ENCODE assay signal across 8 cellular contexts in the genomic region with DNA sequence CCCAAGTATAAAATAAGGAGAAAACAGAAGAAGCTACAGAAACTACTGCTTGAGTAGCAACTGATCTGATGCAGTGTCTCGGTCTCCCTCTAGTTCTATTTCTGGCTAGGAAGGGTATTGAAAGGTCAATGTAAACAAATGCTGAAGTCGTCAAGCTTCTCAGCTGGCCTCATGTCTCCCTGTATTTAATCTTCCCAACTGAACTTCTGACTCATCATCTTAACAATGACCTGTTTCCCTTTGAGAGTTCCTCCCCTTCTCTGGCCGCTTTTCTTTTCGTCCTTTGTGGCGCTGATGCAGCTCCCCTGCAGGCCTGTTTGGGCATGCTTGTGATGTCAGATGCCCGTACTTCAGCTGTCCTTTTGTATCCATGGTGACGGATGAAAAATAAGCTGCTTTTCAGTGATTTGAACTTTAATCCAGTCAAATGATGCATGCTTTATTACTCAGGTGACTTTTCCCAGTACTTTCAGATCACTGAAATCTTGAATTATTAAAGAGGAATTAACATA. TPM values are rescaled to one million over a fixed set of nuclear protein-coding genes. Genes with fewer than 3 reads are reported as not detected.
DNase-seq lines count a peak whose midpoint lies in the region; ATAC-seq, FAIRE-seq and TF ChIP-seq lines count a peak whose summit lies in the region.

No MANE protein-coding gene starts in this region.

- H3K36me3 Mint-ChIP-seq in Caco-2 (ENCODE audit: insufficient read depth, unreplicated experiment) (peaks cover 19% of the 10 kb centered on the region), astrocyte (ENCODE audit: low read depth, unreplicated experiment) (peaks cover 13% of the 10 kb centered on the region)

- no peak overlapping the region for H3K4me3 ChIP-seq in Caco-2 (ENCODE audit: low read depth, low read length)
- H3K4me3 ChIP-seq in astrocyte (ENCODE audit: insufficient read depth, low read depth, low read length) = peak overlapping the region; percentile 2

- peak; percentile 100 for FAIRE-seq in astrocyte (lab: Jason Lieb, UNC)

- H3K4me2 ChIP-seq in astrocyte (ENCODE audit: low read length) = peak overlapping the region; percentile 58

- no peak overlapping the region for H2AFZ ChIP-seq in astrocyte (ENCODE audit: low read depth, low read length)

- peak overlapping the region; percentile 69 for H3K27ac Mint-ChIP-seq in Caco-2 (ENCODE audit: unreplicated experiment)
- H3K27ac Mint-ChIP-seq in astrocyte (ENCODE audit: unreplicated experiment) = peak overlapping the region; percentile 96

- H3K4me1 Mint-ChIP-seq in Caco-2 (ENCODE audit: low read depth, unreplicated experiment) (peaks cover 14% of the 10 kb centered on the region), astrocyte (ENCODE audit: low read depth, unreplicated experiment) (peaks cover 23% of the 10 kb centered on the region)

- intact Hi-C loops in Caco-2 (cut with micrococcal nuclease; ENCODE audit: unreplicated experiment) = loop anchor here (1.0 to 5.0 kb wide), 6 partner anchors 20 to 243 kb away; no protein-coding TSS in a partner anchor
- intact Hi-C loops in left ventricle myocardium superior (cut with micrococcal nuclease) = loop anchor here (5.0 kb wide), 1 partner anchor 468 kb away; the partner anchor contains the start of gene PHIP

- no peaks in the 10 kb centered on the region for H3K27me3 Mint-ChIP-seq in Caco-2 (ENCODE audit: insufficient read depth, unreplicated experiment)
- H3K27me3 Mint-ChIP-seq in astrocyte (ENCODE audit: low read depth, unreplicated experiment) = no peaks in the 10 kb centered on the region

- ATAC-seq in GM19395 (IDR thresholded peaks at IDR 0.05; ENCODE audit: unreplicated experiment) = peak; percentile 86
- ATAC-seq in HG03354 (IDR thresholded peaks at IDR 0.05; ENCODE audit: poor library complexity, severe bottlenecking, unreplicated experiment) = peak; percentile 84
- peak; percentile 93 for ATAC-seq in left ventricle myocardium superior

- H3K9me3 ChIP-seq in Caco-2 (no peaks in the 10 kb centered on the region), astrocyte (ENCODE audit: insufficient read depth, low read depth, low read length) (no peaks in the 10 kb centered on the region)

- H3K79me2 ChIP-seq in astrocyte (ENCODE audit: insufficient read depth, low read length) = peaks cover 4% of the 10 kb centered on the region

- H3K27me3 ChIP-seq in Caco-2 (replicated peaks; ENCODE audit: control insufficient read depth, insufficient read depth, low read length) (no peaks in the 10 kb centered on the region), astrocyte (ENCODE audit: insufficient read depth, low read length) (no peaks in the 10 kb centered on the region)

- H3K4me3 Mint-ChIP-seq in Caco-2 (ENCODE audit: unreplicated experiment) = peak overlapping the region; percentile 42
- H3K4me3 Mint-ChIP-seq in astrocyte (ENCODE audit: unreplicated experiment) = peak overlapping the region; percentile 29

- DNase-seq in Caco-2 (peak; percentile 90 to 93), NCI-H446 treated with DMSO at 0.1 percent for 48 hours (lab: John Stamatoyannopoulos, UW) (peak; percentile 90), astrocyte (ENCODE audit: low read depth) (peak; percentile 99), left ventricle myocardium superior (peak; percentile 50), pulmonary artery endothelial cell (ENCODE audit: low read depth, low spot score) (peak; percentile 99), activated gamma-delta T cell treated with Interleukin-2 at 50 U/mL for 16 hours (no peak)

- peak; percentile 40 to 74 for TF ChIP-seq CTCF in Caco-2 (IDR thresholded peaks at IDR 0.05; ENCODE audit: insufficient read depth in 1 of 2, low read depth in 1 of 2, low read length in 1 of 2, severe bottlenecking in 1 of 2, unreplicated experiment in 1 of 2)
- peak; percentile 66 for TF ChIP-seq CTCF in astrocyte (IDR thresholded peaks at IDR 0.05; ENCODE audit: insufficient read depth, low read depth, low read length)

- no peaks in the 10 kb centered on the region for H4K20me1 ChIP-seq in astrocyte (ENCODE audit: insufficient read depth, low read length)

- H3K4me1 ChIP-seq in Caco-2 (peaks cover 22% of the 10 kb centered on the region), astrocyte (ENCODE audit: insufficient read depth, low read length) (peaks cover 26% of the 10 kb centered on the region)

- BruUV-seq in Caco-2 (replicated peaks; lab: Mats Ljungman, UMichigan) = no TSS peak

- peak overlapping the region; percentile 94 for H3K27ac ChIP-seq in astrocyte (ENCODE audit: low read depth, low read length)

- H3K36me3 ChIP-seq in Caco-2 (ENCODE audit: control insufficient read depth, insufficient read depth, low read length) (no peaks in the 10 kb centered on the region; the same call in 1 of the 2 replicates), astrocyte (ENCODE audit: insufficient read depth, low read length) (no peaks in the 10 kb centered on the region)

- H3K9ac ChIP-seq in astrocyte (ENCODE audit: low read length) = peak overlapping the region; percentile 72

- H3K9me3 Mint-ChIP-seq in Caco-2 (ENCODE audit: unreplicated experiment) (no peaks in the 10 kb centered on the region), astrocyte (ENCODE audit: unreplicated experiment) (peaks cover 2% of the 10 kb centered on the region)

- POLR2A ChIA-PET in Caco-2 (lab: Charles Lee) = interaction anchor here (0.6 to 1.8 kb wide), 7 partner anchors 8 to 87 kb away, joined by 3 to 10 read pairs (median 4); partner anchors contain the start of gene SH3BGRL2

- CTCF ChIA-PET in Caco-2 (lab: Charles Lee) = interaction anchor here (0.5 to 2.1 kb wide), 10 partner anchors 9 to 325 kb away, joined by 3 to 14 read pairs (median 3); no protein-coding TSS in a partner anchor

RNA-seq across cellular contexts. Expression of gene LCA5, which starts 7.8 kb away (rescaled TPM):
- total RNA-seq in Caco-2 (2022) = 10.9 and 12.2 TPM in 2 replicates
- total RNA-seq in astrocyte = 5.8 and 6.2 TPM in 2 replicates
- total RNA-seq in left ventricle myocardium superior = 2.4 TPM
- total RNA-seq in pulmonary artery endothelial cell = 4.3 and 6.1 TPM in 2 replicates
